8 cellular contexts compared by ENCODE assay signal in the genomic region with DNA sequence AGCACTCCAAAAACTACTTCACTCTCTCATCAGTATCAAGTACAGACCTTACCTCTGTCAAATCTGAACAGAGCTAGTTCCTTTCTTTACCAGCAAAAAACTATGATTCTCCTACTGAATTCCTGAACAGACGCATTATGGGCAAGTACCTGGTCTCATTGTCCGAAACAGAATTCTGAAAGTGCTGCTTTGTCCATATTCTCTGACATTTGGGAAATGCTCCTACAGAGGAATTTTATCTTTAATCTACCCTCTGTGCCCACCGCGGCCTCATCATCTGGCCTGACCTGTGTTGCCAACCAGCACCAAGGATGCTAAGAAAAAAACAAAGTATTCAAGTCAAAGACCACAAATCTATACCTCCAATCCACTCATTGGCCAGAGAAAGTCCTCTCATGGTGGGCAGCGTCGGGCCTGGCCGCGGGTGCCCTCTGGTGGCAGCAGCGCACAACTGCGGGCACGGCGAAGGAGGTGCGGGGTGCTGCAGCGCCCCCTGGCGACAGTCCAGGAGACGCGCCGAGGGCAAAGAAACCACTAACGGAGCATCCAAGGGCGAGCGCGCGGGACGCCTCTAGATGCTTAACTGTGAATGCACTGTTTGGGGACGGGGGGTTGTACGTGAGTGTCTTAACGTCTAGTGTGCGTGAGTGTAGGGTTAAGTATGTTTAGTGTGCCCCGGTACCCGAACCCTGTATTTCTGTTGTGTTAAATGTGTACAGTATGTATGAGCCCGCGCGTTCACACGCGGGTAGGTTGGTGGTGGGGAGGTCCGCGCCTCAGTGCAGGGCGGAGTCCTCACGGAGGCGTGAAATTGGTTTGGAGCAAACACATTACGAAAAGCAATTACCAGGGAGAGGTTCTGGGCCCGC. TPM values are rescaled to one million over a fixed set of nuclear protein-coding genes. Genes with fewer than 3 reads are reported as not detected.
DNase-seq lines count a peak whose midpoint lies in the region; ATAC-seq and TF ChIP-seq lines count a peak whose summit lies in the region.

No MANE protein-coding gene starts in this region.

- TF ChIP-seq CTCF in heart left ventricle (IDR thresholded peaks at IDR 0.05) (peak; percentile 100), retinal pigment epithelial cell (conservative IDR thresholded peaks at IDR 0.05; ENCODE audit: low read depth, low read length) (peak; percentile 100)

- H3K27me3 ChIP-seq in heart left ventricle, result peaks cover 0 to 56% (median 12%) of the 10 kb centered on the region in 9 donors

- H3K9me3 ChIP-seq in heart left ventricle, result no peaks in the 10 kb centered on the region

- H3K27me3 Mint-ChIP-seq in activated naive CD8-positive, alpha-beta T cell treated with anti-CD3 and anti-CD28 coated beads for 36 hours, result peaks cover 76% of the 10 kb centered on the region

- H3K4me3 ChIP-seq in heart left ventricle (no peak overlapping the region), retinal pigment epithelial cell (ENCODE audit: low read length) (no peak overlapping the region)

- DNase-seq in DMS53 (lab: John Stamatoyannopoulos, UW) (peak; percentile 83), M059J (ENCODE audit: low read depth) (peak; percentile 59), SW480 (ENCODE audit: low spot score) (peak; percentile 60), heart left ventricle (peak; percentile 72 to 90 (median 81)), retinal pigment epithelial cell (ENCODE audit: low read depth) (no peak)
- peak; percentile 82 for DNase-seq in activated naive CD8-positive, alpha-beta T cell treated with anti-CD3 and anti-CD28 coated beads for 36 hours

- H3K36me3 Mint-ChIP-seq in activated naive CD8-positive, alpha-beta T cell treated with anti-CD3 and anti-CD28 coated beads for 36 hours, result no peaks in the 10 kb centered on the region

- peaks cover 0 to 28% (median 4%) of the 10 kb centered on the region in 12 donors for H3K4me1 ChIP-seq in heart left ventricle

- H3K36me3 ChIP-seq in heart left ventricle, result no peaks in the 10 kb centered on the region

- WGBS in heart left ventricle, 4 donors, result 22 to 24% (median 23%) methylated on average over 41 to 42 of the region's 42 CpGs

- ATAC-seq in GM21529 (IDR thresholded peaks at IDR 0.05; ENCODE audit: unreplicated experiment), result peak; percentile 59
- peak; percentile 55 to 77 (median 64) for ATAC-seq in heart left ventricle
- ATAC-seq in HG02973 (IDR thresholded peaks at IDR 0.05; ENCODE audit: unreplicated experiment), result no peak

- no peak overlapping the region for H3K27ac Mint-ChIP-seq in activated naive CD8-positive, alpha-beta T cell treated with anti-CD3 and anti-CD28 coated beads for 36 hours

- TF ChIP-seq POLR2A in heart left ventricle (IDR thresholded peaks at IDR 0.05), result no peak

- no peaks in the 10 kb centered on the region for H3K9me3 Mint-ChIP-seq in activated naive CD8-positive, alpha-beta T cell treated with anti-CD3 and anti-CD28 coated beads for 36 hours

- intact Hi-C loops in heart left ventricle (cut with DNase I), result loop anchor here (1.0 to 10.0 kb wide), 8 partner anchors 47 to 278 kb away; a partner anchor contains a TSS

- H3K4me3 Mint-ChIP-seq in activated naive CD8-positive, alpha-beta T cell treated with anti-CD3 and anti-CD28 coated beads for 36 hours, result no peak overlapping the region

- peaks cover 9% of the 10 kb centered on the region for H3K4me1 Mint-ChIP-seq in activated naive CD8-positive, alpha-beta T cell treated with anti-CD3 and anti-CD28 coated beads for 36 hours

- H3K27ac ChIP-seq in heart left ventricle, result peak overlapping the region in 2 of 12 donors; percentile 4 to 27

RNA-seq across cellular contexts. Expression of a gene that starts 5.0 kb away (rescaled TPM):
- not detected in 2 replicates for total RNA-seq in M059J (2014; rRNA removed; shearing (Covaris generic))
- not detected for total RNA-seq in activated naive CD8-positive, alpha-beta T cell treated with anti-CD3 and anti-CD28 coated beads for 36 hours
- under 1 TPM in 5 of 9 donors, not detected in 4; 0.29 to 0.52 (median 0.36) TPM for total RNA-seq in heart left ventricle
- under 1 TPM in 1 of 2 donors, not detected in 1; 0.27 TPM for polyA plus RNA-seq in heart left ventricle

RNA-seq across cellular contexts. Expression of a gene that starts 14.5 kb away (rescaled TPM):
- total RNA-seq in M059J (2014; rRNA removed; shearing (Covaris generic)), result not detected in 2 replicates
- not detected for total RNA-seq in activated naive CD8-positive, alpha-beta T cell treated with anti-CD3 and anti-CD28 coated beads for 36 hours
- 10 to 100 TPM; 13.1 to 36.4 (median 25.5) TPM for total RNA-seq in heart left ventricle
- polyA plus RNA-seq in heart left ventricle, result 10 to 100 TPM in 1 of 2 donors, 1 to 10 TPM in 1; 6.9 to 37.1 TPM

RNA-seq across cellular contexts. Expression of a gene that starts 37.8 kb away (rescaled TPM):
- total RNA-seq in M059J (2014; rRNA removed; shearing (Covaris generic)), result not detected in 2 replicates
- total RNA-seq in activated naive CD8-positive, alpha-beta T cell treated with anti-CD3 and anti-CD28 coated beads for 36 hours, result not detected
- not detected for total RNA-seq in heart left ventricle
- polyA plus RNA-seq in heart left ventricle, result not detected

RNA-seq across cellular contexts. Expression of a gene that starts 54.5 kb away (rescaled TPM):
- total RNA-seq in M059J (2014; rRNA removed; shearing (Covaris generic)), result 65.0 and 74.0 TPM in 2 replicates
- 10 to 100 TPM; 85.2 to 87.5 TPM for total RNA-seq in activated naive CD8-positive, alpha-beta T cell treated with anti-CD3 and anti-CD28 coated beads for 36 hours
- 10 to 100 TPM; 23.7 to 48.8 (median 33.0) TPM for total RNA-seq in heart left ventricle
- 10 to 100 TPM; 15.9 to 58.4 TPM for polyA plus RNA-seq in heart left ventricle

RNA-seq across cellular contexts. Expression of a gene that starts 59.8 kb away (rescaled TPM):
- total RNA-seq in M059J (2014; rRNA removed; shearing (Covaris generic)), result 47.2 and 90.1 TPM in 2 replicates
- 10 to 100 TPM; 24.5 to 25.1 TPM for total RNA-seq in activated naive CD8-positive, alpha-beta T cell treated with anti-CD3 and anti-CD28 coated beads for 36 hours
- 10 to 100 TPM; 16.6 to 31.9 (median 18.3) TPM for total RNA-seq in heart left ventricle
- 10 to 100 TPM; 11.4 to 26.4 TPM for polyA plus RNA-seq in heart left ventricle

Comparison
In these comparisons a context has a peak if more than half of its experiments do, and no peak if none do; other contexts are left out.
1. RNA of a gene that starts 14.5 kb away (total RNA-seq): 13.1 to 36.4 TPM in heart left ventricle; not detected in M059J and not detected in activated naive CD8-positive, alpha-beta T cell treated with anti-CD3 and anti-CD28 coated beads for 36 hours; every median in the first group is over 10 times any median in the second.